Comparison of ENCODE assay signal across 20 cellular contexts in the genomic region with DNA sequence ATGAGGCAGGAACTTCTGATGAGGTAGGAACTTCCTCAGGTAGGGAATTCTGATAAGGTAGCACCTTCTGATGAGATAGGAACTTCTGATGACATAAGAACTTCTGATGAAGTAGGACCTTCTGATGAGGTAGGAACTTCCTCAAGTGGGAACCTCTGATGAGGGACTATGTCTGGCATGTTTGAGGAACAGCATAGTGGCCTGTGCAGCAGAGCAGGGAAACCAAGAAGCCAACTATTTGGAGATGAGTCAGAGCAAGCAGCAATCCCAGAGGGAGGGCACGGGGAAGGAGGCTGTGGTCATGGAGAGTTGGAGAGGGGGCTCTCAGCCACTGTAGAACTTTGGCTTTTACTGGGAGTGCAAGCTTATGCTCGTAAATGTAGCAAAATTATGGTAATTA.
A peak's percentile ranks its signal among the peaks of the same experiment; 100 is the strongest.
DNase-seq lines count a peak whose midpoint lies in the region; ATAC-seq and TF ChIP-seq lines count a peak whose summit lies in the region.
"Had no signal": no experiment of that assay in that cellular context is flagged by ENCODE, and none has a peak within 500 bp of the region (broad histone marks: within the 10 kb centered on the region; RNA-seq: fewer than 3 reads in every experiment).

No MANE protein-coding gene starts in this region.

- RAD21 ChIA-PET in HCT116 (lab: Charles Lee; ENCODE audit: low non-redundant PET in 1 of 2, low total read pairs in 2 of 2, uncharacterized antibody in 2 of 2, unreplicated experiment in 2 of 2): no interaction called here

- H3K4me3 ChIP-seq in HCT116 (replicated peaks in 1 of 2; ENCODE audit: low read depth in 1 of 2, low read length in 2 of 2) (no peak overlapping the region), testis (no peak overlapping the region)
- H3K4me3 ChIP-seq: BLaER1, K562 had no signal

- H3K9me3 ChIP-seq in HCT116 (ENCODE audit: control insufficient read depth in 1 of 2, insufficient read depth in 1 of 2, low read depth in 1 of 2, low read length in 2 of 2): no peaks in the 10 kb centered on the region
- no peaks in the 10 kb centered on the region for H3K9me3 ChIP-seq in testis

- POLR2A ChIA-PET in HCT116 (lab: Charles Lee): interaction anchor here (0.9 kb wide), 1 partner anchor 18 kb away, joined by 3 read pairs; no protein-coding TSS in a partner anchor
- POLR2A ChIA-PET in GM10248 (lab: Yijun Ruan, JAX): no interaction called here

- BruUV-seq in HCT116 (replicated peaks; lab: Mats Ljungman, UMichigan): no TSS peak

- TF ChIP-seq CTCF in HCT116 (IDR thresholded peaks at IDR 0.05 in 2 of 3, conservative IDR thresholded peaks at IDR 0.05 in 1 of 3; ENCODE audit: borderline replicate concordance in 1 of 3, insufficient read depth in 1 of 3, low read depth in 2 of 3, low read length in 2 of 3) (no peak), foreskin keratinocyte (conservative IDR thresholded peaks at IDR 0.05) (no peak), GM10248 (IDR thresholded peaks at IDR 0.05; ENCODE audit: control extremely low read depth, extremely low read depth, low read depth, missing control alignments) (no peak), testis (IDR thresholded peaks at IDR 0.05) (no peak)

- no peak for TF ChIP-seq RAD21 in HCT116 (IDR thresholded peaks at IDR 0.05; ENCODE audit: low read depth)

- H3K4me2 ChIP-seq in HCT116 (ENCODE audit: low read length): no peak overlapping the region
- H3K4me2 ChIP-seq: BLaER1 had no signal

- H3K79me2 ChIP-seq in HCT116 (ENCODE audit: insufficient read depth, low read length): no peaks in the 10 kb centered on the region

- no peaks in the 10 kb centered on the region for H4K20me1 ChIP-seq in HCT116 (ENCODE audit: insufficient read depth)
- H4K20me1 ChIP-seq: BLaER1 had no signal

- intact Hi-C loops in HCT116 (cut with micrococcal nuclease): no loop called here
- intact Hi-C loops in testis (cut with DNase I; ENCODE audit: low total_unique reads): no loop called here

- H3K9me2 ChIP-seq in HCT116 (ENCODE audit: insufficient read depth): no peaks in the 10 kb centered on the region

- H3K9ac ChIP-seq in HCT116 (ENCODE audit: low read length): no peak overlapping the region
- H3K9ac ChIP-seq: BLaER1 had no signal

- H2AFZ ChIP-seq in HCT116 (ENCODE audit: low read depth, low read length, poor library complexity, severe bottlenecking): no peak overlapping the region

- DNase-seq in ACHN (peak; percentile 3), HCT116 (ENCODE audit: low read depth, low spot score) (no peak), NCI-H69 (lab: John Stamatoyannopoulos, UW) (peak; percentile 27), foreskin keratinocyte (no peak), GM10248 (ENCODE audit: extremely low spot score) (no peak), activated gamma-delta T cell (lab: John Stamatoyannopoulos, UW) (no peak), testis (no peak)
- DNase-seq: CD4-positive, alpha-beta memory T cell; HFFc6; NCI-H1105 treated with DMSO at 0.1 percent for 48 hours; NCI-H1694 treated with DMSO at 0.1 percent for 48 hours; NCI-H2081 treated with DMSO at 0.1 percent for 48 hours; NCI-H2171 treated with DMSO at 0.1 percent for 48 hours; NCI-H524 treated with DMSO at 0.1 percent for 48 hours; PC-3; SHP77; T-cell had no signal

- in situ Hi-C loops in ACHN (cut with HindIII; ENCODE audit: low pct_ligation_motif_present, low pct_unique_long_range_greater_than_20kb, low sequenced_read_pairs): no loop called here

- 86 to 95% methylated on average over 2 of the region's 2 CpGs for WGBS in testis, 2 donors

- H3K27me3 ChIP-seq in HCT116 (ENCODE audit: insufficient read depth, low read length): no peaks in the 10 kb centered on the region
- H3K27me3 ChIP-seq in foreskin keratinocyte: no peaks in the 10 kb centered on the region
- H3K27me3 ChIP-seq in testis: no peaks in the 10 kb centered on the region
- H3K27me3 ChIP-seq: BLaER1 had no signal

- TF ChIP-seq POLR2A in HCT116 (IDR thresholded peaks at IDR 0.05; ENCODE audit: borderline replicate concordance, extremely low read depth, insufficient read depth, insufficient read length) (no peak), testis (IDR thresholded peaks at IDR 0.05) (no peak)

- CTCF ChIA-PET in HCT116 (lab: Charles Lee) (no interaction called here), GM10248 (lab: Yijun Ruan, JAX) (interaction anchor here (1.0 to 1.2 kb wide), 2 partner anchors 53 to 55 kb away, joined by 3 read pairs; no protein-coding TSS in a partner anchor)

- H3K4me1 ChIP-seq in HCT116 (ENCODE audit: control insufficient read depth in 1 of 2, insufficient read depth in 2 of 2, low read length in 2 of 2) (no peaks in the 10 kb centered on the region), foreskin keratinocyte (no peaks in the 10 kb centered on the region), testis (no peaks in the 10 kb centered on the region)
- H3K4me1 ChIP-seq: BLaER1 had no signal

- no peaks in the 10 kb centered on the region for H3K36me3 ChIP-seq in HCT116 (ENCODE audit: control insufficient read depth in 1 of 2, insufficient read depth in 2 of 2, low read length in 2 of 2)
- no peaks in the 10 kb centered on the region for H3K36me3 ChIP-seq in testis (ENCODE audit: low read depth, missing control alignments)
- H3K36me3 ChIP-seq: BLaER1 had no signal

- ATAC-seq in HCT116 (0 out of 2 replicates have a peak, but pooled peaks have one; percentile 9), foreskin keratinocyte (peak; percentile 15)
- ATAC-seq: K562, PC-3, SK-N-SH treated with all-trans-retinoic acid at 6 μM for 48 hours, T-cell had no signal

- H3K27ac ChIP-seq in HCT116 (ENCODE audit: low read depth, low read length) (no peak overlapping the region), foreskin keratinocyte (no peak overlapping the region), testis (no peak overlapping the region)
- H3K27ac ChIP-seq: BLaER1 had no signal

TF ChIP-seq in HCT116, 20 proteins besides CTCF, POLR2A, EP300 and RAD21:
- no peak for TF ChIP-seq EZH2phosphoT487 (IDR thresholded peaks at IDR 0.05; ENCODE audit: borderline replicate concordance)
- no peak for TF ChIP-seq SRF (IDR thresholded peaks at IDR 0.05; ENCODE audit: low read depth)
- TF ChIP-seq ZFX (IDR thresholded peaks at IDR 0.05): no peak
- TF ChIP-seq ELF1 (IDR thresholded peaks at IDR 0.05; ENCODE audit: borderline replicate concordance, low read depth): no peak
- TF ChIP-seq, protein P1, sequence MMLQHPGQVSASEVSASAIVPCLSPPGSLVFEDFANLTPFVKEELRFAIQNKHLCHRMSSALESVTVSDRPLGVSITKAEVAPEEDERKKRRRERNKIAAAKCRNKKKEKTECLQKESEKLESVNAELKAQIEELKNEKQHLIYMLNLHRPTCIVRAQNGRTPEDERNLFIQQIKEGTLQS (IDR thresholded peaks at IDR 0.05): no peak
- no peak for TF ChIP-seq JUND (IDR thresholded peaks at IDR 0.05)
- no peak for TF ChIP-seq FOSL1 (IDR thresholded peaks at IDR 0.05; ENCODE audit: low read depth)
- TF ChIP-seq, protein P2, sequence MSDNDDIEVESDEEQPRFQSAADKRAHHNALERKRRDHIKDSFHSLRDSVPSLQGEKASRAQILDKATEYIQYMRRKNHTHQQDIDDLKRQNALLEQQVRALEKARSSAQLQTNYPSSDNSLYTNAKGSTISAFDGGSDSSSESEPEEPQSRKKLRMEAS (IDR thresholded peaks at IDR 0.05): no peak
- TF ChIP-seq EZH2 (IDR thresholded peaks at IDR 0.05): no peak
- no peak for TF ChIP-seq CBX3 (IDR thresholded peaks at IDR 0.05; ENCODE audit: low read depth)
- TF ChIP-seq EGR1 (IDR thresholded peaks at IDR 0.05; ENCODE audit: low read depth): no peak
- no peak for TF ChIP-seq YY1 (IDR thresholded peaks at IDR 0.05; ENCODE audit: extremely low read depth, insufficient replicate concordance, low read depth, low read length)

Comparison
In these comparisons a context has a peak if more than half of its experiments do, and no peak if none do; other contexts are left out.
1. DNase-seq: peak in ACHN (single experiment) and NCI-H69 (single experiment); none in HCT116 (single experiment), foreskin keratinocyte (0 of 2), GM10248 (single experiment), activated gamma-delta T cell (single experiment) and testis (single experiment).